ENCODE assay signal across 1 cellular context in the genomic region with DNA sequence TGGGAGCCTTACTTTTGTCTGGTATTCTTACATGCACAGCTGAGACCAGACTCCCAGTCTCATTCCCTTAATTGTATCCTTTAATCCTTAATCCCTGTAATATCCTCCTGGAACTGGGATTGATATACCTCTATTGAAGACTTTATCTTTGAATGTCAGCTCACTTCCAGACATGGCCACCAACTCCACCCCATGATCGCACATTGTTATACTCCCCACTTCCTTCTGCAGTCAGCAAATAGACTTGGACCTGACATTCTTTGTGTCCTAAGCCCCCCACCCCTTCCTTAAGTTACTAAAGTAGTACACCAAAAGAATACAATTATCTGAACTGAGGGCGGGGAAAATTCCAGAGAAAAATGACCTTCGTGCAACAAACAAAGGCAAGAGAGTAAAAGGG.
TF ChIP-seq lines count a peak whose summit lies in the region.

No MANE protein-coding gene starts in this region.

TF ChIP-seq in K562, 482 proteins besides CTCF, POLR2A, EP300 and RAD21 (continued from another document):
- TF ChIP-seq, protein P1, sequence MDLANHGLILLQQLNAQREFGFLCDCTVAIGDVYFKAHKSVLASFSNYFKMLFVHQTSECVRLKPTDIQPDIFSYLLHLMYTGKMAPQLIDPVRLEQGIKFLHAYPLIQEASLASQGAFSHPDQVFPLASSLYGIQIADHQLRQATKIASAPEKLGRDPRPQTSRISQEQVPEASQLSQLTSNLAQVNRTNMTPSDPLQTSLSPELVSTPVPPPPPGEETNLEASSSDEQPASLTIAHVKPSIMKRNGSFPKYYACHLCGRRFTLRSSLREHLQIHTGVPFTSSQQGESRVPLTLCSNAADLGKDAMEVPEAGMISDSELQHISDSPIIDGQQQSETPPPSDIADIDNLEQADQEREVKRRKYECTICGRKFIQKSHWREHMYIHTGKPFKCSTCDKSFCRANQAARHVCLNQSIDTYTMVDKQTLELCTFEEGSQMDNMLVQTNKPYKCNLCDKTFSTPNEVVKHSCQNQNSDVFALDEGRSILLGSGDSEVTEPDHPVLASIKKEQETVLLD (IDR thresholded peaks at IDR 0.05), result no peak
- no peak for TF ChIP-seq CC2D1A (IDR thresholded peaks at IDR 0.05)
